22 cellular contexts compared by ENCODE assay signal in genomic region chr14:100100032-100100405, GRCh38. TPM values are rescaled to one million over a fixed set of nuclear protein-coding genes. Genes with fewer than 3 reads are reported as not detected.
DNase-seq lines count a peak whose midpoint lies in the region; ATAC-seq and TF ChIP-seq lines count a peak whose summit lies in the region.
"Had no signal": no experiment of that assay in that cellular context is flagged by ENCODE, and none has a peak within 500 bp of the region (broad histone marks: within the 10 kb centered on the region; RNA-seq: fewer than 3 reads in every experiment).

No MANE protein-coding gene starts in this region.

- TF ChIP-seq CTCF in osteocyte (IDR thresholded peaks at IDR 0.05) (no peak), testis (IDR thresholded peaks at IDR 0.05) (no peak)

- H3K9me3 ChIP-seq in KOPT-K1 (ENCODE audit: insufficient read depth, low read length, poor library complexity, severe bottlenecking), result no peaks in the 10 kb centered on the region
- no peaks in the 10 kb centered on the region for H3K9me3 ChIP-seq in testis
- H3K9me3 ChIP-seq: transverse colon had no signal

- ATAC-seq in activated T-cell treated with anti-CD3 and anti-CD28 coated beads, Interleukin-2, amount 50 U/mL, for 4 hours, result peak; percentile 24 to 29
- ATAC-seq in activated naive CD8-positive, alpha-beta T cell treated with anti-CD3 and anti-CD28 coated beads, Interleukin-2, amount 10 ng/mL, durations not matched to agents 7 days and 5 days (ENCODE audit: low read depth), result no peak

- H3K4me1 ChIP-seq in testis, result peaks cover 23% of the 10 kb centered on the region
- H3K4me1 ChIP-seq: neural progenitor cell had no signal

- H3K27ac Mint-ChIP-seq in activated naive CD8-positive, alpha-beta T cell treated with anti-CD3 and anti-CD28 coated beads, Interleukin-2, amount 10 ng/mL, durations not matched to agents 7 days and 5 days, result no peak overlapping the region
- peak overlapping the region; percentile 20 for H3K27ac Mint-ChIP-seq in osteocyte (ENCODE audit: unreplicated experiment)
- H3K27ac Mint-ChIP-seq: neural progenitor cell had no signal

- H3K36me3 Mint-ChIP-seq in activated T-cell treated with anti-CD3 and anti-CD28 coated beads, Interleukin-2, amount 50 U/mL, for 4 hours (ENCODE audit: insufficient read depth), result peaks cover 54% of the 10 kb centered on the region
- H3K36me3 Mint-ChIP-seq in activated naive CD8-positive, alpha-beta T cell treated with anti-CD3 and anti-CD28 coated beads, Interleukin-2, amount 10 ng/mL, durations not matched to agents 7 days and 5 days, result peaks cover 53% of the 10 kb centered on the region
- peaks cover 17% of the 10 kb centered on the region for H3K36me3 Mint-ChIP-seq in osteocyte (ENCODE audit: unreplicated experiment)

- no peak for TF ChIP-seq POLR2A in testis (IDR thresholded peaks at IDR 0.05)

- peak overlapping the region; percentile 27 for H3K4me3 Mint-ChIP-seq in activated T-cell treated with anti-CD3 and anti-CD28 coated beads, Interleukin-2, amount 50 U/mL, for 4 hours
- H3K4me3 Mint-ChIP-seq in activated naive CD8-positive, alpha-beta T cell treated with anti-CD3 and anti-CD28 coated beads, Interleukin-2, amount 10 ng/mL, durations not matched to agents 7 days and 5 days, result peak overlapping the region; percentile 43
- no peak overlapping the region for H3K4me3 Mint-ChIP-seq in osteocyte (ENCODE audit: unreplicated experiment)
- H3K4me3 Mint-ChIP-seq: neural progenitor cell had no signal

- WGBS in testis, 2 donors, result 73 to 84% methylated on average over 6 of the region's 6 CpGs

- POLR2A ChIA-PET in activated naive CD8-positive, alpha-beta T cell treated with anti-CD3 and anti-CD28 coated beads, Interleukin-2, amount 10 ng/mL, durations not matched to agents 7 days and 5 days (lab: Charles Lee), result interaction anchor here (0.6 to 2.4 kb wide), 10 partner anchors 8 to 129 kb away, joined by 3 to 13 read pairs (median 4); partner anchors contain the start of gene EVL

- H3K27ac ChIP-seq in KOPT-K1 (ENCODE audit: low read depth, low read length, poor library complexity, severe bottlenecking) (peak overlapping the region; percentile 6), testis (no peak overlapping the region)
- H3K27ac ChIP-seq: GM23248, neural progenitor cell, transverse colon had no signal

- intact Hi-C loops in testis (cut with DNase I; ENCODE audit: low total_unique reads), result no loop called here

- no peaks in the 10 kb centered on the region for H3K27me3 ChIP-seq in testis
- H3K27me3 ChIP-seq: neural progenitor cell, transverse colon had no signal

- H3K36me3 ChIP-seq in KOPT-K1 (ENCODE audit: insufficient read depth, low read length) (peaks cover 100% of the 10 kb centered on the region), testis (ENCODE audit: low read depth, missing control alignments) (no peaks in the 10 kb centered on the region)
- H3K36me3 ChIP-seq: neural progenitor cell, transverse colon had no signal

- no peak for DNase-seq in activated T-cell treated with anti-CD3 and anti-CD28 coated beads, Interleukin-2, amount 50 U/mL, for 4 hours
- DNase-seq in activated T-cell treated with anti-CD3 and anti-CD28 coated beads, Interleukin-2, amount 50 U/mL, for 48 hours, result no peak
- DNase-seq in activated naive CD8-positive, alpha-beta T cell treated with anti-CD3 and anti-CD28 coated beads, Interleukin-2, amount 10 ng/mL, durations not matched to agents 7 days and 5 days, result no peak
- DNase-seq in osteocyte (ENCODE audit: extremely low spot score, unreplicated experiment) (no peak), midbrain (lab: John Stamatoyannopoulos, UW) (no peak), HCEC 1CT (no peak), testis (no peak)
- DNase-seq: activated CD4-positive, alpha-beta T cell treated with anti-CD3 and anti-CD28 coated beads for 1 hour; activated gamma-delta T cell; COR-L47; EL; GM23248; hippocampal formation; mesendoderm; NCI-H1417 treated with DMSO at 0.1 percent for 48 hours; NCI-H2171 treated with DMSO at 0.1 percent for 48 hours; NCI-H748 treated with DMSO at 0.1 percent for 48 hours; T-helper 9 cell; transverse colon had no signal

- no peak overlapping the region for H3K4me3 ChIP-seq in testis
- H3K4me3 ChIP-seq: GM23248, neural progenitor cell, transverse colon had no signal

- H3K27me3 Mint-ChIP-seq in activated T-cell treated with anti-CD3 and anti-CD28 coated beads, Interleukin-2, amount 50 U/mL, for 4 hours (ENCODE audit: low read depth), result no peaks in the 10 kb centered on the region
- no peaks in the 10 kb centered on the region for H3K27me3 Mint-ChIP-seq in activated naive CD8-positive, alpha-beta T cell treated with anti-CD3 and anti-CD28 coated beads, Interleukin-2, amount 10 ng/mL, durations not matched to agents 7 days and 5 days
- H3K27me3 Mint-ChIP-seq in osteocyte (ENCODE audit: unreplicated experiment), result no peaks in the 10 kb centered on the region

- no peaks in the 10 kb centered on the region for H3K9me3 Mint-ChIP-seq in activated T-cell treated with anti-CD3 and anti-CD28 coated beads, Interleukin-2, amount 50 U/mL, for 4 hours
- H3K9me3 Mint-ChIP-seq in activated naive CD8-positive, alpha-beta T cell treated with anti-CD3 and anti-CD28 coated beads, Interleukin-2, amount 10 ng/mL, durations not matched to agents 7 days and 5 days, result no peaks in the 10 kb centered on the region
- H3K9me3 Mint-ChIP-seq in osteocyte (ENCODE audit: unreplicated experiment), result no peaks in the 10 kb centered on the region
- H3K9me3 Mint-ChIP-seq: neural progenitor cell had no signal

- peaks cover 92% of the 10 kb centered on the region for H3K4me1 Mint-ChIP-seq in activated T-cell treated with anti-CD3 and anti-CD28 coated beads, Interleukin-2, amount 50 U/mL, for 4 hours (ENCODE audit: low read depth)
- peaks cover 81% of the 10 kb centered on the region for H3K4me1 Mint-ChIP-seq in activated naive CD8-positive, alpha-beta T cell treated with anti-CD3 and anti-CD28 coated beads, Interleukin-2, amount 10 ng/mL, durations not matched to agents 7 days and 5 days
- H3K4me1 Mint-ChIP-seq in osteocyte (ENCODE audit: unreplicated experiment), result peaks cover 67% of the 10 kb centered on the region

RNA-seq across cellular contexts. Expression of gene EVL, which starts 34.8 kb away (rescaled TPM):
- total RNA-seq in activated T-cell treated with anti-CD3 and anti-CD28 coated beads, Interleukin-2, amount 50 U/mL, for 4 hours, result 100 to 1,000 TPM in 2 of 3 donors, 10 to 100 TPM in 1; 79.4 to 112 (median 107) TPM
- 1,000 to 10,000 TPM; 1,124 to 1,144 TPM for total RNA-seq in activated naive CD8-positive, alpha-beta T cell treated with anti-CD3 and anti-CD28 coated beads, Interleukin-2, amount 10 ng/mL, durations not matched to agents 7 days and 5 days
- total RNA-seq in osteocyte (136 and 157 TPM in 2 replicates), testis (10 to 100 TPM; 91.7 to 96.8 TPM)
- 87.4 TPM for polyA plus RNA-seq in testis (ENCODE audit: insufficient read depth, low read depth, low replicate concordance)

RNA-seq across cellular contexts. Expression of gene DEGS2, which starts 59.4 kb away (rescaled TPM):
- under 1 TPM; 0.19 to 0.40 (median 0.40) TPM for total RNA-seq in activated T-cell treated with anti-CD3 and anti-CD28 coated beads, Interleukin-2, amount 50 U/mL, for 4 hours
- total RNA-seq in activated naive CD8-positive, alpha-beta T cell treated with anti-CD3 and anti-CD28 coated beads, Interleukin-2, amount 10 ng/mL, durations not matched to agents 7 days and 5 days, result under 1 TPM; 0.14 to 0.28 TPM
- total RNA-seq in osteocyte (0.19 and 0.21 TPM in 2 replicates), testis (1 to 10 TPM; 3.3 to 5.9 TPM)
- polyA plus RNA-seq in testis (ENCODE audit: insufficient read depth, low read depth, low replicate concordance), result 3.9 TPM
- total RNA-seq: fibroblast of villous mesenchyme had no signal
- polyA plus RNA-seq: GM23248 had no signal
